In genomic region chr1:230891413-230891812, GRCh38 we compare ENCODE assay signal across 1 cellular context.
TF ChIP-seq lines count a peak whose summit lies in the region.

No MANE protein-coding gene starts in this region.

TF ChIP-seq in GM12878, 131 proteins besides CTCF, POLR2A, EP300 and RAD21 (continued from another document):
- TF ChIP-seq E2F4 (IDR thresholded peaks at IDR 0.05; ENCODE audit: low read depth, low read length), result no peak
- no peak for TF ChIP-seq BMI1 (IDR thresholded peaks at IDR 0.05; ENCODE audit: borderline replicate concordance)
- no peak for TF ChIP-seq ATF3 (IDR thresholded peaks at IDR 0.05; ENCODE audit: borderline replicate concordance, extremely low read depth, low read depth, low read length)
- no peak for TF ChIP-seq MLLT1 (IDR thresholded peaks at IDR 0.05)
- TF ChIP-seq IRF3 (IDR thresholded peaks at IDR 0.05), result no peak
- TF ChIP-seq HDGF (IDR thresholded peaks at IDR 0.05), result no peak
- TF ChIP-seq CHD1 (IDR thresholded peaks at IDR 0.05; ENCODE audit: low read depth, low read length), result no peak
